8 cellular contexts compared by ENCODE assay signal in the genomic region with DNA sequence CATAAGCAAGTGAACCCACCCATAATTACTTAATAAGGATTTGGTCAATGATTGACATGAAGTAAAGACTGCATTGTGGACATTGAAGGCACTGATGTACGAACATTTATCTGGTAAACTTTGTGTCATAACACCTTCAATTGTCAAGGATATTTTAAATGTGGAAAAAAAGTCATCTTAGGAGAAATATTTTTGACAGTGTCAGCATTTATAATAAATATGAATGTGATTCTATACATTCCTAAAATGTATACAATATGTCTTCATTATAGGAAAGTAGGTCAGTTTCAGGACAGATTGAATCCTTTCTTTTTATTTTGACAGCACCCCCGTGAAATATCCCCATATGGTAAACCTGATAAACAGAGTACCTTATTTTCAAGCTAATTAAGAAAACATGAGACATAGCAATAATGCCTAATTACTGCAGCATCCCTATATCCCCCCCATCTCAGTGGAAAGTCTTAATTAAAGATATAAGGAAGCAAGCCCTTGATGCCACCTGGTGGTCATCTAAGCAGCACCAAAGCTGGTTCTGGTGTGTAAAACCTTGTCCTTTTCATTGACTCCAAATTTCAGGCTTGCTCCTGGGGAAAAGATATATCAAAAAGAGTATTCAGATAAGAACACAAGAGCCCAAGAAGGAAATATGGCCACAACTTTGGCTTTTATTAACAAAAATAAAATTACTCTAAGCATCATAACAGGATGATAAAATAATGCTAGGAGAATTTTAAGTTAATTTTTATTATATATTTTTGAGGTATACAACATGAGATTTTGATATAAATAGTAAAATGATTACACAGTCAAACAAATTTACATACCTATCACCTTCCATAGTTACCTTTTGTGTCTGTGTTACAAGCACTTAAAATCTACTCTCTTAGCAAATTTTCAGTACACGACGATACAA.
DNase-seq lines count a peak whose midpoint lies in the region; ATAC-seq and TF ChIP-seq lines count a peak whose summit lies in the region.

No MANE protein-coding gene starts in this region.

- H3K27ac ChIP-seq in RWPE1 = no peak overlapping the region

- POLR2A ChIA-PET in AG04449 (lab: Yijun Ruan, JAX) = no interaction called here
- POLR2A ChIA-PET in RWPE1 (lab: Yijun Ruan, JAX; ENCODE audit: low non-redundant PET) = no interaction called here

- no peak overlapping the region for H3K4me3 ChIP-seq in AG04449 (ENCODE audit: low read depth, low read length)

- ATAC-seq in HG03342 (IDR thresholded peaks at IDR 0.05; ENCODE audit: unreplicated experiment) = no peak

- in situ Hi-C loops in GM13977 (cut with MboI; ENCODE audit: low pct_unique_long_range_greater_than_20kb, low sequenced_read_pairs, unreplicated experiment) = no loop called here

- TF ChIP-seq CTCF in AG04449 (IDR thresholded peaks at IDR 0.05; ENCODE audit: insufficient read depth, low read length, missing control alignments) = peak; percentile 35
- TF ChIP-seq CTCF in GM13977 (IDR thresholded peaks at IDR 0.05; ENCODE audit: extremely low read depth, insufficient read depth, missing control alignments) = peak; percentile 52
- TF ChIP-seq CTCF in RWPE1 (conservative IDR thresholded peaks at IDR 0.05; ENCODE audit: low read depth) = peak; percentile 58

- CTCF ChIA-PET in AG04449 (lab: Yijun Ruan, JAX) (interaction anchor here (0.7 to 1.6 kb wide), 3 partner anchors 13 to 341 kb away, joined by 3 to 8 read pairs (median 6); no protein-coding TSS in a partner anchor), RWPE1 (lab: Yijun Ruan, JAX) (interaction anchor here (0.6 kb wide), 1 partner anchor 1341 kb away, joined by 3 read pairs; no protein-coding TSS in a partner anchor)

- DNase-seq in AG04449 (ENCODE audit: low read depth, low spot score) (no peak), GM13977 (ENCODE audit: low spot score) (no peak), RWPE1 (ENCODE audit: low spot score) (peak; percentile 14), glomerular visceral epithelial cell (ENCODE audit: extremely low spot score) (peak; percentile 6), medulla oblongata (ENCODE audit: extremely low spot score) (no peak), germinal center (ENCODE audit: low spot score) (no peak)
- DNase-seq in activated CD8-positive, alpha-beta memory T cell treated with anti-CD3 and anti-CD28 coated beads, Interleukin-2, amount 50 U/mL, for 4 hours = no peak

Comparison
In these comparisons a context has a peak if more than half of its experiments do, and no peak if none do; other contexts are left out.
1. DNase-seq: peak in RWPE1 (single experiment) and glomerular visceral epithelial cell (single experiment); none in AG04449 (single experiment), GM13977 (single experiment), medulla oblongata (single experiment), germinal center (single experiment) and activated CD8-positive, alpha-beta memory T cell treated with anti-CD3 and anti-CD28 coated beads, Interleukin-2, amount 50 U/mL, for 4 hours (single experiment).
2. Peak in every context shown above with its lines, with median percentiles within 50 percentile points of each other: CTCF ChIP-seq.